ENCODE assay signal across 26 cellular contexts in the genomic region with DNA sequence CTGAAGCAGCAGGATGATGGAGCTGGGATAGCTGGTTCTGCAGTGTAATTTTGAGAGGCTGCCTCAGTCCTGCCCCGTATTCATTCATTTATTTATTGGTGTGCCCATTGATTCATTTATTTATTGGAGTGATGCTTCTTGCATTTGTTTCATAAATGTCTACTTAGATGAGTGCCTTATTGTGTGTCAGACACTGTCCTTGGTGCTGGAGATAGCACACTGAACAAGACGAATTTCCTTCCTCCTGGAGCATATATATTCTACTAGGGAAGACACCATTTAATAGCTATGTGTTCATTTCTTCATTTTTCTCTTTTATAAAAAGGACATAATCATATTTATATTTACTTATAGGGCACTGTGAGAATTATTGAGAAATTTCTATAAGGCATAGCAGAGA.
DNase-seq lines count a peak whose midpoint lies in the region; ATAC-seq, FAIRE-seq and TF ChIP-seq lines count a peak whose summit lies in the region.
"Had no signal": no experiment of that assay in that cellular context is flagged by ENCODE, and none has a peak within 500 bp of the region (broad histone marks: within the 10 kb centered on the region; RNA-seq: fewer than 3 reads in every experiment).

No MANE protein-coding gene starts in this region.

- no peak overlapping the region for H3K4ac ChIP-seq in IMR-90 (ENCODE audit: low read depth, low read length)

- TF ChIP-seq POLR2A in A549 (IDR thresholded peaks at IDR 0.05; ENCODE audit: low read length) (no peak), IMR-90 (IDR thresholded peaks at IDR 0.05; ENCODE audit: low read depth, low read length) (no peak), H54 (IDR thresholded peaks at IDR 0.05; ENCODE audit: low read depth, low read length) (no peak), esophagus muscularis mucosa (IDR thresholded peaks at IDR 0.05; ENCODE audit: low read depth) (no peak)

- no peak overlapping the region for H2BK120ac ChIP-seq in IMR-90 (ENCODE audit: low read depth, low read length)

- no peak overlapping the region for H2AK5ac ChIP-seq in IMR-90 (ENCODE audit: low read depth, low read length)

- no peak overlapping the region for H2BK20ac ChIP-seq in IMR-90 (ENCODE audit: low read depth, low read length)

- dilution Hi-C loops in IMR-90 (cut with HindIII; ENCODE audit: low sequenced_read_pairs, unreplicated experiment): no loop called here

- intact Hi-C loops in IMR-90 (cut with micrococcal nuclease) (no loop called here), esophagus muscularis mucosa (cut with DNase I) (no loop called here)

- H2BK15ac ChIP-seq in IMR-90 (ENCODE audit: low read depth, low read length): no peak overlapping the region

- H3K36me3 ChIP-seq in IMR-90 (ENCODE audit: control insufficient read depth, insufficient read depth, low read length): no peaks in the 10 kb centered on the region
- no peaks in the 10 kb centered on the region for H3K36me3 ChIP-seq in adipocyte (ENCODE audit: control insufficient read depth, insufficient read depth, low read length, severe bottlenecking)
- H3K36me3 ChIP-seq in esophagus muscularis mucosa: no peaks in the 10 kb centered on the region
- H3K36me3 ChIP-seq: ascending aorta, suprapubic skin had no signal

- H3K4me3 ChIP-seq in A549: no peak overlapping the region
- H3K4me3 ChIP-seq in IMR-90 (ENCODE audit: insufficient read depth, low read depth, low read length): no peak overlapping the region
- no peak overlapping the region for H3K4me3 ChIP-seq in adipocyte (ENCODE audit: low read length)
- no peak overlapping the region for H3K4me3 ChIP-seq in esophagus muscularis mucosa
- H3K4me3 ChIP-seq: ascending aorta, K562, SK-N-MC, suprapubic skin had no signal

- no peak overlapping the region for H3K23ac ChIP-seq in IMR-90 (ENCODE audit: low read depth, low read length)

- no peak for TF ChIP-seq CTCF in A549 (IDR thresholded peaks at IDR 0.05)
- no peak for TF ChIP-seq CTCF in IMR-90 (conservative IDR thresholded peaks at IDR 0.05; ENCODE audit: low read depth, low read length)
- TF ChIP-seq CTCF in esophagus muscularis mucosa (IDR thresholded peaks at IDR 0.05): no peak

- DNase-seq in A549 (ENCODE audit: low read depth in 1 of 2, low spot score in 1 of 2): no peak
- DNase-seq in IMR-90: peak; percentile 37
- peak; percentile 32 for DNase-seq in adipocyte (ENCODE audit: low read depth)
- peak; percentile 38 for DNase-seq in fibroblast of peridontal ligament (ENCODE audit: extremely low read depth)
- no peak for DNase-seq in H54 (ENCODE audit: insufficient read length, low spot score)
- DNase-seq in esophagus muscularis mucosa (ENCODE audit: extremely low spot score): no peak
- DNase-seq: activated CD4-positive, CD25-positive, alpha-beta regulatory T cell; activated CD8-positive, alpha-beta T cell treated with anti-CD3 and anti-CD28 coated beads for 36 hours; activated naive CD4-positive, alpha-beta T cell treated with anti-CD3 and anti-CD28 coated beads, Interleukin-2, amount 50 U/mL, for 16 hours; activated T-cell treated with anti-CD3 and anti-CD28 coated beads, Interleukin-2, amount 50 U/mL, for 4 hours; endodermal cell; MV-4-11; NCI-H187; RPMI8226 had no signal

- no peak overlapping the region for H4K91ac ChIP-seq in IMR-90 (ENCODE audit: insufficient read depth, low read depth, low read length)

- no TSS peak for BruUV-seq in IMR-90 (replicated peaks; lab: Mats Ljungman, UMichigan)

- TF ChIP-seq EP300 in A549 (IDR thresholded peaks at IDR 0.05) (no peak), esophagus muscularis mucosa (IDR thresholded peaks at IDR 0.05) (no peak)

- H3K27me3 ChIP-seq in IMR-90 (ENCODE audit: control insufficient read depth, insufficient read depth, low read length) (no peaks in the 10 kb centered on the region), adipocyte (replicated peaks; ENCODE audit: control insufficient read depth, insufficient read depth, low read length) (no peaks in the 10 kb centered on the region), esophagus muscularis mucosa (no peaks in the 10 kb centered on the region)
- H3K27me3 ChIP-seq: ascending aorta, suprapubic skin had no signal

- H3K14ac ChIP-seq in IMR-90 (replicated peaks; ENCODE audit: low read depth, low read length): no peak overlapping the region

- no peaks in the 10 kb centered on the region for H3K9me1 ChIP-seq in IMR-90 (ENCODE audit: insufficient read depth, low read length)

- ATAC-seq in A549 (no peak), IMR-90 (ENCODE audit: low read depth) (no peak), HG03280 (IDR thresholded peaks at IDR 0.05; ENCODE audit: unreplicated experiment) (no peak), GM18517 (IDR thresholded peaks at IDR 0.05; ENCODE audit: unreplicated experiment) (no peak)
- ATAC-seq: activated CD8-positive, alpha-beta T cell treated with anti-CD3 and anti-CD28 coated beads for 36 hours; activated T-cell treated with anti-CD3 and anti-CD28 coated beads, Interleukin-2, amount 50 U/mL, for 4 hours; K562; natural killer cell treated with Interleukin-12 subunit alpha and Interleukin-12 subunit beta and Interleukin-15 and Interleukin-18, amount 100 ng/mL, for 72 hours; sciatic nerve had no signal

- H3K9ac ChIP-seq in IMR-90 (ENCODE audit: low read depth, low read length): no peak overlapping the region
- H3K9ac ChIP-seq in adipocyte (ENCODE audit: low read length): no peak overlapping the region
- H3K9ac ChIP-seq: parathyroid adenoma had no signal

- WGBS in A549 (ENCODE audit: missing lambda C conversion rate): 39% methylated on average over 2 of the region's 2 CpGs
- no CpG with 5 or more reads among the region's 2 CpGs for WGBS in IMR-90 (ENCODE audit: extremely low coverage in 2 of 2, insufficient read length in 1 of 2), 2 experiments
- 43% methylated on average over 2 of the region's 2 CpGs for WGBS in esophagus muscularis mucosa

- H2AK9ac ChIP-seq in IMR-90 (replicated peaks; ENCODE audit: low read depth, low read length, poor library complexity): no peak overlapping the region

- POLR2A ChIA-PET in A549 (lab: Yijun Ruan, JAX) (no interaction called here), IMR-90 (lab: Charles Lee; ENCODE audit: unreplicated experiment) (no interaction called here)

- H3K4me1 ChIP-seq in A549 (no peaks in the 10 kb centered on the region), IMR-90 (ENCODE audit: control insufficient read depth, insufficient read depth, low read length) (no peaks in the 10 kb centered on the region), adipocyte (ENCODE audit: control insufficient read depth, insufficient read depth, low read length) (peaks cover 4% of the 10 kb centered on the region), esophagus muscularis mucosa (no peaks in the 10 kb centered on the region)
- H3K4me1 ChIP-seq: ascending aorta, suprapubic skin had no signal

- no peak overlapping the region for H4K5ac ChIP-seq in IMR-90 (ENCODE audit: low read depth, low read length)

- CTCF ChIA-PET in A549 (lab: Yijun Ruan, JAX) (interaction anchor here (1.1 kb wide), 1 partner anchor 10 kb away, joined by 4 read pairs; no protein-coding TSS in a partner anchor), IMR-90 (lab: Yijun Ruan, JAX) (no interaction called here)

- H3K9me3 ChIP-seq in A549: no peaks in the 10 kb centered on the region
- H3K9me3 ChIP-seq in IMR-90 (ENCODE audit: control insufficient read depth, insufficient read depth, low read length): no peaks in the 10 kb centered on the region
- no peaks in the 10 kb centered on the region for H3K9me3 ChIP-seq in adipocyte (ENCODE audit: control insufficient read depth, low read length)
- H3K9me3 ChIP-seq in esophagus muscularis mucosa: no peaks in the 10 kb centered on the region
- H3K9me3 ChIP-seq: ascending aorta, suprapubic skin had no signal

- FAIRE-seq in A549 (lab: Jason Lieb, UNC) (no peak), H54 (lab: Jason Lieb, UNC) (no peak)
- FAIRE-seq: colon, frontal cortex, G401.6, K562 had no signal

- no peaks in the 10 kb centered on the region for H3K79me1 ChIP-seq in IMR-90 (ENCODE audit: low read depth in 1 of 2, low read length in 2 of 2)

- H2AFZ ChIP-seq in IMR-90 (replicated peaks; ENCODE audit: low read length, poor library complexity): no peak overlapping the region
- H2AFZ ChIP-seq: parathyroid adenoma had no signal

- no peak overlapping the region for H4K8ac ChIP-seq in IMR-90 (ENCODE audit: low read depth in 2 of 2, low read length in 2 of 2)

- H3K27ac ChIP-seq in A549 (no peak overlapping the region), IMR-90 (ENCODE audit: insufficient read depth, low read length) (no peak overlapping the region), esophagus muscularis mucosa (replicated peaks in 1 of 4) (no peak overlapping the region)
- H3K27ac ChIP-seq: ascending aorta, SK-N-MC, suprapubic skin had no signal

- no peak overlapping the region for H3K18ac ChIP-seq in IMR-90 (ENCODE audit: low read depth, low read length)

- no peak overlapping the region for H2BK5ac ChIP-seq in IMR-90 (ENCODE audit: low read depth, low read length, poor library complexity, severe bottlenecking)

- H3K4me2 ChIP-seq in A549 (no peak overlapping the region), IMR-90 (ENCODE audit: low read depth, low read length) (no peak overlapping the region)

- no peaks in the 10 kb centered on the region for H4K20me1 ChIP-seq in IMR-90 (ENCODE audit: insufficient read depth, low read length)

- H3K56ac ChIP-seq in IMR-90 (ENCODE audit: extremely low read depth, insufficient read depth, low read length): no peak overlapping the region

- TF ChIP-seq RAD21 in A549 (conservative IDR thresholded peaks at IDR 0.05 in 1 of 2, IDR thresholded peaks at IDR 0.05 in 1 of 2) (no peak), IMR-90 (IDR thresholded peaks at IDR 0.05; ENCODE audit: low read length) (no peak)

- in situ Hi-C loops in IMR-90 (cut with MboI; ENCODE audit: low sequenced_read_pairs): no loop called here

TF ChIP-seq in A549, 52 proteins besides CTCF, POLR2A, EP300 and RAD21 (continues in another document):
- TF ChIP-seq KDM1A (IDR thresholded peaks at IDR 0.05; ENCODE audit: low read depth) (no peak), TFCP2L1 (CRISPR knock-in tag; IDR thresholded peaks at IDR 0.05) (no peak), JUNB (IDR thresholded peaks at IDR 0.05) (no peak), ZC3H11A (IDR thresholded peaks at IDR 0.05) (no peak), EHMT2 (IDR thresholded peaks at IDR 0.05; ENCODE audit: low read depth) (peak; percentile 34; the same call in 1 of the 2 replicates)

TF ChIP-seq in IMR-90, 13 proteins besides CTCF, POLR2A, EP300 and RAD21 (continues in another document):
- TF ChIP-seq, protein P1, sequence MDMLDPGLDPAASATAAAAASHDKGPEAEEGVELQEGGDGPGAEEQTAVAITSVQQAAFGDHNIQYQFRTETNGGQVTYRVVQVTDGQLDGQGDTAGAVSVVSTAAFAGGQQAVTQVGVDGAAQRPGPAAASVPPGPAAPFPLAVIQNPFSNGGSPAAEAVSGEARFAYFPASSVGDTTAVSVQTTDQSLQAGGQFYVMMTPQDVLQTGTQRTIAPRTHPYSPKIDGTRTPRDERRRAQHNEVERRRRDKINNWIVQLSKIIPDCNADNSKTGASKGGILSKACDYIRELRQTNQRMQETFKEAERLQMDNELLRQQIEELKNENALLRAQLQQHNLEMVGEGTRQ (IDR thresholded peaks at IDR 0.05; ENCODE audit: low read depth, low read length): no peak
- no peak for TF ChIP-seq BHLHE40 (IDR thresholded peaks at IDR 0.05; ENCODE audit: low read depth, low read length)
- TF ChIP-seq MXI1 (IDR thresholded peaks at IDR 0.05; ENCODE audit: borderline replicate concordance, low read depth, low read length): no peak
- TF ChIP-seq MAZ (IDR thresholded peaks at IDR 0.05; ENCODE audit: borderline replicate concordance, low read depth, low read length): no peak

Comparison
In these comparisons a context has a peak if more than half of its experiments do, and no peak if none do; other contexts are left out.
1. DNase-seq: peak in IMR-90 (single experiment), adipocyte (single experiment) and fibroblast of peridontal ligament (single experiment); none in A549 (0 of 2), H54 (single experiment) and esophagus muscularis mucosa (single experiment).